In the genomic region with DNA sequence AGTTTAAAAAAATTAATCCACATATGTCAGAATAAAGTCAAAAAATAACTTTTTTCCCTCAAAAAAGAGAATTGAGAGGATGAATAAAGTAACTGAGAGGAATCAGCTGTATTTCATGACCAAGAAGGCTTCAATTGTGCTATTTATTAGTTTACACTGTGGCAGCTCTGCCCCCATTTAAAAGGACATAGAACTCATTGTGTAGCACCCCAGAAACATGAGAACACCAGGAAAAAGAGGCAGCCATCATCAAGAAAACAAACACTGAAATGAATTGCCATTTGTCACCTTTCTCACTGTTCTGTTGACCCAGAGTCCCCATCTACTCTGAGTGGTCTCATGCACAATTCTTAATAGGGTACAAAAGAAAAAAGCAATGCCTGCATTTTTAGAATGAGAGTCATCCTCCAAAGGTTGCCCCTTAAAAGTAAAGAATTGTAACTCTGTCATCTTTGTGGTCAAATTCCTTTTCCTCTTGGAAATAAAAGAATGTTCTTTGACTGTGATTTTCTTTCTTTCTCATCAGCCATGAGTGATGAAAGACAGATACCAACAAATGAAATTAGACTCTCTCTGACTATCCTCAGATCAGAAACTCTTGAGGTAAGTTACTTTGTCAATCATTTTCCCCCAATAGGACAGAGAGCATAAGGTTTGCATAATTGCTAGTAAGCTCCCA, we compare ENCODE assay signal across 22 cellular contexts.
DNase-seq lines count a peak whose midpoint lies in the region; ATAC-seq and TF ChIP-seq lines count a peak whose summit lies in the region.
"Had no signal": no experiment of that assay in that cellular context is flagged by ENCODE, and none has a peak within 500 bp of the region (broad histone marks: within the 10 kb centered on the region; RNA-seq: fewer than 3 reads in every experiment).

No MANE protein-coding gene starts in this region.

- in situ Hi-C loops in GM23248 (cut with MboI): no loop called here

- H3K4me3 ChIP-seq in GM23248 (no peak overlapping the region), fibroblast of villous mesenchyme (ENCODE audit: low read depth, low read length) (no peak overlapping the region)
- H3K4me3 ChIP-seq: esophagus squamous epithelium had no signal

- H3K27ac ChIP-seq in GM23248: no peak overlapping the region
- H3K27ac ChIP-seq: esophagus squamous epithelium, VCaP had no signal

- 0 out of 2 replicates have a peak, but pooled peaks cover 3% of the 10 kb centered on the region for H3F3A ChIP-seq in GM23248 (ENCODE audit: insufficient read depth)

- H3K27me3 ChIP-seq in GM23248 (replicated peaks; ENCODE audit: insufficient read depth): no peaks in the 10 kb centered on the region
- H3K27me3 ChIP-seq: esophagus squamous epithelium had no signal

- H3K4me2 ChIP-seq in GM23248 (ENCODE audit: unreplicated experiment): no peak overlapping the region

- DNase-seq in GM23248 (peak; percentile 18), amniotic epithelial cell (ENCODE audit: low read depth) (peak; percentile 14), fibroblast of villous mesenchyme (ENCODE audit: low read depth) (peak; percentile 20), putamen (ENCODE audit: low spot score) (peak; percentile 7), amygdala (lab: John Stamatoyannopoulos, UW) (no peak)
- DNase-seq in stimulated activated naive CD4-positive, alpha-beta T cell treated with Interleukin-2 at 50 U/mL for 16 hours (lab: John Stamatoyannopoulos, UW): no peak
- DNase-seq in activated effector memory CD4-positive, alpha-beta T cell treated with anti-CD3 and anti-CD28 coated beads, Interleukin-2, amount 50 U/mL, for 16 hours: no peak
- DNase-seq: activated CD4-positive, alpha-beta memory T cell treated with anti-CD3 and anti-CD28 coated beads for 36 hours; activated naive CD4-positive, alpha-beta T cell treated with anti-CD3 and anti-CD28 coated beads, Interleukin-2, amount 50 U/mL, for 16 hours; CD8-positive, alpha-beta T cell; DND-41; esophagus squamous epithelium; islet precursor cell; natural killer cell; NCI-H2029 treated with DMSO at 0.1 percent for 48 hours; NCI-H524 treated with DMSO at 0.1 percent for 48 hours; Right ventricle myocardium superior; stimulated activated CD4-positive, alpha-beta T cell treated with anti-CD3 and anti-CD28 coated beads, Interleukin-15, amount 100 ng/mL, for 24 hours; trophoblast cell had no signal

- no peak for TF ChIP-seq CTCF in fibroblast of villous mesenchyme (IDR thresholded peaks at IDR 0.05; ENCODE audit: insufficient read depth, low read depth, low read length)

- H2AFZ ChIP-seq in GM23248: no peak overlapping the region

- peaks cover 4% of the 10 kb centered on the region; the same call in 1 of the 2 replicates for H3K4me1 ChIP-seq in GM23248 (ENCODE audit: insufficient read depth)
- H3K4me1 ChIP-seq: esophagus squamous epithelium had no signal

- H4K20me1 ChIP-seq in GM23248 (ENCODE audit: insufficient read depth): no peaks in the 10 kb centered on the region

- 0 out of 2 replicates have a peak, but pooled peaks cover 4% of the 10 kb centered on the region for H3K9me2 ChIP-seq in GM23248 (ENCODE audit: insufficient read depth)

- no peak for ATAC-seq in HG03521 (IDR thresholded peaks at IDR 0.05; ENCODE audit: unreplicated experiment)
- ATAC-seq: CD8-positive, alpha-beta T cell; natural killer cell; stimulated activated memory B cell treated with anti-CD40 and anti-IgM and Interleukin-4, amounts not matched to agents 10 μg/mL and 1 μg/mL and 100 μg/mL, for 72 hours had no signal

- H3K9ac ChIP-seq in GM23248: no peak overlapping the region

- no peaks in the 10 kb centered on the region for H3K79me2 ChIP-seq in GM23248 (ENCODE audit: insufficient read depth)

- H3K9me3 ChIP-seq in GM23248 (ENCODE audit: low read depth): no peaks in the 10 kb centered on the region
- H3K9me3 ChIP-seq: esophagus squamous epithelium had no signal

- no peaks in the 10 kb centered on the region for H3K36me3 ChIP-seq in GM23248 (ENCODE audit: low read depth)
- H3K36me3 ChIP-seq: esophagus squamous epithelium had no signal

Comparison
In these comparisons a context has a peak if more than half of its experiments do, and no peak if none do; other contexts are left out.
1. DNase-seq: peak in GM23248 (single experiment), amniotic epithelial cell (single experiment), fibroblast of villous mesenchyme (single experiment) and putamen (single experiment); none in stimulated activated naive CD4-positive, alpha-beta T cell treated with Interleukin-2 at 50 U/mL for 16 hours (single experiment), activated effector memory CD4-positive, alpha-beta T cell treated with anti-CD3 and anti-CD28 coated beads, Interleukin-2, amount 50 U/mL, for 16 hours (single experiment) and amygdala (0 of 56).